Comparison of ENCODE assay signal across 13 cellular contexts in genomic region chr14:99910337-99911268, GRCh38.
DNase-seq lines count a peak whose midpoint lies in the region; ATAC-seq and TF ChIP-seq lines count a peak whose summit lies in the region.
"Had no signal": no experiment of that assay in that cellular context is flagged by ENCODE, and none has a peak within 500 bp of the region (broad histone marks: within the 10 kb centered on the region; RNA-seq: fewer than 3 reads in every experiment).

No MANE protein-coding gene starts in this region.

- DNase-seq in AG09309 (ENCODE audit: low read depth) (peak; percentile 82), LHCN-M2 (ENCODE audit: low read depth) (peak; percentile 86), brain microvascular endothelial cell (peak; percentile 86), left lung (no peak), SK-N-DZ (ENCODE audit: low spot score) (no peak), tibial artery (no peak), COR-L47 (lab: John Stamatoyannopoulos, UW) (no peak)
- no peak for DNase-seq in stimulated activated CD8-positive, alpha-beta memory T cell treated with anti-CD3 and anti-CD28 coated beads, Interleukin-4, amount 100 ng/mL, for 48 hours
- DNase-seq: activated CD4-positive, CD25-positive, alpha-beta regulatory T cell treated with anti-CD3 and anti-CD28 coated beads, Interleukin-2, amount 50 U/mL, for 72 hours; endodermal cell; NCI-H2081 treated with DMSO at 0.1 percent for 48 hours; SHP77; testis had no signal

- TF ChIP-seq CTCF in AG09309 (IDR thresholded peaks at IDR 0.05; ENCODE audit: control insufficient read depth, insufficient read depth, low read depth, low read length, missing control alignments) (no peak), brain microvascular endothelial cell (IDR thresholded peaks at IDR 0.05; ENCODE audit: low read depth, low read length, missing control alignments) (no peak), left lung (IDR thresholded peaks at IDR 0.05) (no peak), tibial artery (IDR thresholded peaks at IDR 0.05) (no peak)

- H3K4me1 ChIP-seq in left lung (no peaks in the 10 kb centered on the region), tibial artery (no peaks in the 10 kb centered on the region)
- H3K4me1 ChIP-seq: testis had no signal

- H3K4me3 ChIP-seq in AG09309 (ENCODE audit: control insufficient read depth, low read depth, low read length) (no peak overlapping the region), brain microvascular endothelial cell (ENCODE audit: low read depth, low read length) (no peak overlapping the region), left lung (no peak overlapping the region), tibial artery (no peak overlapping the region)
- H3K4me3 ChIP-seq: testis had no signal

- peak; percentile 26 for ATAC-seq in left lung

- no peaks in the 10 kb centered on the region for H3K36me3 ChIP-seq in brain microvascular endothelial cell (replicated peaks)
- H3K36me3 ChIP-seq in left lung, result peaks cover 0 to 45% of the 10 kb centered on the region in 2 donors
- H3K36me3 ChIP-seq in tibial artery, result peaks cover 21 to 49% (median 39%) of the 10 kb centered on the region in 3 donors

- in situ Hi-C loops in brain microvascular endothelial cell (cut with HindIII; ENCODE audit: low pct_ligation_motif_present, low sequenced_read_pairs), result no loop called here

- H3K27ac ChIP-seq in brain microvascular endothelial cell (peak overlapping the region; percentile 11), left lung (no peak overlapping the region), tibial artery (no peak overlapping the region)
- H3K27ac ChIP-seq: testis had no signal

- H3K9me3 ChIP-seq in left lung, result no peaks in the 10 kb centered on the region
- H3K9me3 ChIP-seq in tibial artery, result no peaks in the 10 kb centered on the region
- H3K9me3 ChIP-seq: testis had no signal

- intact Hi-C loops in left lung (cut with DNase I) (no loop called here), tibial artery (cut with DNase I; ENCODE audit: low total_unique reads) (no loop called here)

- H3K27me3 ChIP-seq in brain microvascular endothelial cell (replicated peaks), result no peaks in the 10 kb centered on the region
- no peaks in the 10 kb centered on the region for H3K27me3 ChIP-seq in left lung
- no peaks in the 10 kb centered on the region for H3K27me3 ChIP-seq in tibial artery
- H3K27me3 ChIP-seq: testis had no signal

Comparison
In these comparisons a context has a peak if more than half of its experiments do, and no peak if none do; other contexts are left out.
1. DNase-seq: peak in AG09309 (single experiment), LHCN-M2 (single experiment) and brain microvascular endothelial cell (single experiment); none in left lung (0 of 2), SK-N-DZ (single experiment), tibial artery (0 of 2), COR-L47 (single experiment) and stimulated activated CD8-positive, alpha-beta memory T cell treated with anti-CD3 and anti-CD28 coated beads, Interleukin-4, amount 100 ng/mL, for 48 hours (single experiment).